1 cellular context compared by ENCODE assay signal in genomic region chr1:13543451-13543911, GRCh38.
TF ChIP-seq lines count a peak whose summit lies in the region.

No MANE protein-coding gene starts in this region.

TF ChIP-seq in SK-N-SH, 30 proteins besides CTCF, POLR2A, EP300 and RAD21:
- TF ChIP-seq IRF3 (IDR thresholded peaks at IDR 0.05; ENCODE audit: low read depth, low read length) (no peak), POLR2AphosphoS5 (IDR thresholded peaks at IDR 0.05; ENCODE audit: low read depth, low read length) (no peak), TEAD4 (IDR thresholded peaks at IDR 0.05; ENCODE audit: borderline replicate concordance, insufficient read depth) (no peak), REST (IDR thresholded peaks at IDR 0.05; ENCODE audit: low read depth, low read length) (no peak), GABPA (IDR thresholded peaks at IDR 0.05; ENCODE audit: low read depth) (no peak), EZH2phosphoT487 (IDR thresholded peaks at IDR 0.05; ENCODE audit: borderline replicate concordance, low read depth) (no peak), YY1 (IDR thresholded peaks at IDR 0.05; ENCODE audit: low read depth) (no peak), USF1 (IDR thresholded peaks at IDR 0.05; ENCODE audit: borderline replicate concordance, low read depth) (no peak), NFIC (IDR thresholded peaks at IDR 0.05; ENCODE audit: borderline replicate concordance) (no peak), RFX5 (IDR thresholded peaks at IDR 0.05; ENCODE audit: low read length) (no peak), MXI1 (IDR thresholded peaks at IDR 0.05; ENCODE audit: low read depth, low read length) (no peak), TAF1 (IDR thresholded peaks at IDR 0.05; ENCODE audit: borderline replicate concordance, low read depth, low read length) (no peak), MEF2A (IDR thresholded peaks at IDR 0.05; ENCODE audit: borderline replicate concordance, low read depth) (no peak), FOSL2 (IDR thresholded peaks at IDR 0.05; ENCODE audit: borderline replicate concordance, low read depth) (no peak), JUND (IDR thresholded peaks at IDR 0.05) (no peak), USF2 (IDR thresholded peaks at IDR 0.05; ENCODE audit: borderline replicate concordance, low read depth, low read length) (no peak), TCF12 (IDR thresholded peaks at IDR 0.05) (no peak), FOXJ3 (CRISPR knock-in tag; IDR thresholded peaks at IDR 0.05) (no peak), MAX (IDR thresholded peaks at IDR 0.05; ENCODE audit: low read depth) (no peak), RCOR1 (IDR thresholded peaks at IDR 0.05; ENCODE audit: low read length) (no peak)
